ENCODE assay signal across 8 cellular contexts in genomic region chr2:201129044-201129505, GRCh38. TPM values are rescaled to one million over a fixed set of nuclear protein-coding genes. Genes with fewer than 3 reads are reported as not detected.
DNase-seq lines count a peak whose midpoint lies in the region; ATAC-seq, FAIRE-seq and TF ChIP-seq lines count a peak whose summit lies in the region.

No MANE protein-coding gene starts in this region.

- no peak overlapping the region for H3K4me3 ChIP-seq in bronchial epithelial cell (ENCODE audit: low read depth, low read length)

- FAIRE-seq in bronchial epithelial cell (lab: Jason Lieb, UNC), result no peak
- no peak for FAIRE-seq in D721Med (lab: Jason Lieb, UNC)

- ATAC-seq in GM18505 (IDR thresholded peaks at IDR 0.05; ENCODE audit: unreplicated experiment) (no peak), HG02763 (IDR thresholded peaks at IDR 0.05; ENCODE audit: unreplicated experiment) (no peak)

- H3K36me3 ChIP-seq in bronchial epithelial cell (ENCODE audit: control insufficient read depth, insufficient read depth, low read length), result peaks cover 2% of the 10 kb centered on the region

- peak; percentile 56 for TF ChIP-seq POLR2A in GM18505 (IDR thresholded peaks at IDR 0.05; ENCODE audit: borderline replicate concordance, extremely low read depth, insufficient read depth, insufficient read length)

- DNase-seq in OCI-M1 (lab: John Stamatoyannopoulos, UW), result peak; percentile 58
- peak; percentile 83 for DNase-seq in bronchial epithelial cell (ENCODE audit: low read depth)
- DNase-seq in myocyte (ENCODE audit: low read depth), result peak; percentile 43
- no peak for DNase-seq in D721Med (ENCODE audit: insufficient read length, low spot score)
- DNase-seq in NCI-H2029 (lab: John Stamatoyannopoulos, UW), result no peak
- DNase-seq in DMS153 (lab: John Stamatoyannopoulos, UW), result no peak

- no peaks in the 10 kb centered on the region for H3K27me3 ChIP-seq in bronchial epithelial cell (ENCODE audit: control insufficient read depth, insufficient read depth, low read length)

- TF ChIP-seq CTCF in bronchial epithelial cell (IDR thresholded peaks at IDR 0.05; ENCODE audit: insufficient read depth, low read length, severe bottlenecking) (no peak), D721Med (IDR thresholded peaks at IDR 0.05; ENCODE audit: insufficient read depth, missing control alignments) (no peak)

RNA-seq across cellular contexts. Expression of gene CFLAR, which starts 13.1 kb away (rescaled TPM):
- total RNA-seq in bronchial epithelial cell (77.1 and 100 TPM in 2 replicates), myocyte (45.4 and 54.0 TPM in 2 replicates)
- 32.4 TPM for polyA plus RNA-seq in myocyte (2012)

RNA-seq across cellular contexts. Expression of gene CASP10, which starts 53.9 kb away (rescaled TPM):
- total RNA-seq in bronchial epithelial cell, result 2.6 and 5.1 TPM in 2 replicates
- 0.48 TPM in 1 of 2 replicates, not detected in the other for total RNA-seq in myocyte
- 0.06 TPM for polyA plus RNA-seq in myocyte (2012)

RNA-seq across cellular contexts. Expression of gene NDUFB3, which starts 57.3 kb away (rescaled TPM):
- total RNA-seq in bronchial epithelial cell, result 38.7 and 72.1 TPM in 2 replicates
- 87.0 and 93.9 TPM in 2 replicates for total RNA-seq in myocyte
- polyA plus RNA-seq in myocyte (2012), result 121 TPM

RNA-seq across cellular contexts. Expression of gene HYCC2, which starts 57.6 kb away (rescaled TPM):
- total RNA-seq in bronchial epithelial cell (8.4 and 13.2 TPM in 2 replicates), myocyte (5.3 and 9.9 TPM in 2 replicates)
- 3.0 TPM for polyA plus RNA-seq in myocyte (2012)

Comparison
In these comparisons a context has a peak if more than half of its experiments do, and no peak if none do; other contexts are left out.
1. DNase-seq: peak in OCI-M1 (single experiment), bronchial epithelial cell (single experiment) and myocyte (single experiment); none in D721Med (single experiment), NCI-H2029 (single experiment) and DMS153 (single experiment).